ENCODE assay signal across 11 cellular contexts in the genomic region with DNA sequence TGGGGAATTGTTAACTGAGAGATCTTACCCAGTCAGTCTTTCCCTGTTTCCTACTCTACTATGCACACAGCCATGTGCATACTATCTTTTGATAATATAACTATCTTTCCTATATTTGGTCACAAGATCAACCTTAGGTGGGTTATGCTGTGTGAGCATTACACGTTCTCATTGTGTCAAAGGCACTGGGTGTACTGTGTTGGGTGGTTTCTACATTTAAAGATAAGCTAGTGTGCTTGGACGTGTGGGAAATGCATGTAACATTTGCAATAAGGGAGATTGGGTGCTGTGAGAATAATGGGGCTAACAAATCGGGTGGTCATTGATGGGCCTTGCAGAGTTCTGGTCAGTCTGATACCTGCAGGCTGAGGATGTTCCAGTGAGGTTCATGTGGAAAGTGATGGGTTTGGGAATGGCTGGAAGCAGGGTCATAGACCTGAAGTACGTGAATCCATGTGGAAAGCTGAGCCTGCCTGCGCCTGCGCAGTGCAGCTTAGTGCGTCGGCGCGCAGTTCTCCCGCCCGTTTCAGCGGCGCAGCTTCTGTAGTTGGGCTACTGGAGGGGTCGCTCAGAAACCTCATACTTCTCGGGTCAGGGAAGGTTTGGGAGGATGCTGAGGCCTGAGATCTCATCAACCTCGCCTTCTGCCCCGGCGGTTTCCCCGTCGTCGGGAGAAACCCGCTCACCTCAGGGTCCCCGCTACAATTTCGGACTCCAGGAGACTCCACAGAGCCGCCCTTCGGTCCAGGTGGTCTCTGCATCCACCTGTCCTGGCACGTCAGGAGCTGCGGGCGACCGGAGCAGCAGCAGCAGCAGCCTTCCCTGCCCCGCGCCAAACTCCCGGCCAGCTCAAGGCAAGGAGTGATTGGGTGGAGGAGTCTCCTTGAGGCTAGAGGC. TPM values are rescaled to one million over a fixed set of nuclear protein-coding genes. Genes with fewer than 3 reads are reported as not detected.
DNase-seq lines count a peak whose midpoint lies in the region; ATAC-seq and TF ChIP-seq lines count a peak whose summit lies in the region.
"Had no signal": no experiment of that assay in that cellular context is flagged by ENCODE, and none has a peak within 500 bp of the region (broad histone marks: within the 10 kb centered on the region; RNA-seq: fewer than 3 reads in every experiment).

MSH4 (plus strand) TSS at position 507 of the 897 bp plus-strand sequence; CDS start at position 611, 104 bp downstream.

- no peak within 1 kb of the TSS for H3K27ac ChIP-seq in brain microvascular endothelial cell
- H3K27ac ChIP-seq: BLaER1 treated with 17β-estradiol and CSF1 and Interleukin-3, amounts not matched to agents 10 nM and 100 nM; suprapubic skin had no signal

- H3K27me3 ChIP-seq in brain microvascular endothelial cell (replicated peaks) = no peaks in the 10 kb centered on the region
- H3K27me3 ChIP-seq: BLaER1 treated with 17β-estradiol and CSF1 and Interleukin-3, amounts not matched to agents 10 nM and 100 nM; suprapubic skin had no signal

- TF ChIP-seq CTCF in epithelial cell of proximal tubule (conservative IDR thresholded peaks at IDR 0.05; ENCODE audit: low read depth, low read length) = no peak
- TF ChIP-seq CTCF in brain microvascular endothelial cell (IDR thresholded peaks at IDR 0.05; ENCODE audit: low read depth, low read length, missing control alignments) = no peak

- peak within 1 kb of the TSS; percentile 42 for H3K27ac Mint-ChIP-seq in activated T-cell treated with anti-CD3 and anti-CD28 coated beads, Interleukin-2, amount 50 U/mL, for 24 hours

- H3K4me3 Mint-ChIP-seq in activated T-cell treated with anti-CD3 and anti-CD28 coated beads, Interleukin-2, amount 50 U/mL, for 24 hours = no peak within 1 kb of the TSS

- H3K36me3 ChIP-seq in brain microvascular endothelial cell (replicated peaks) = peaks cover 44% of the 10 kb centered on the region

- ATAC-seq in stimulated activated naive CD8-positive, alpha-beta T cell treated with anti-CD3 and anti-CD28 coated beads, Interleukin-15, Interleukin-2, amounts not matched to agents 100 U/mL and 50 U/mL, for 24 hours = peak; percentile 21

- peak; percentile 72 for DNase-seq in activated T-cell treated with anti-CD3 and anti-CD28 coated beads, Interleukin-2, amount 50 U/mL, for 24 hours
- no peak for DNase-seq in activated T-cell treated with anti-CD3 and anti-CD28 coated beads, Interleukin-2, amount 50 U/mL, for 1 hour
- DNase-seq in NCI-H510A (lab: John Stamatoyannopoulos, UW) = peak; percentile 61
- DNase-seq in epithelial cell of proximal tubule (ENCODE audit: low read depth) = no peak
- DNase-seq in stimulated activated naive CD8-positive, alpha-beta T cell treated with anti-CD3 and anti-CD28 coated beads, Interleukin-15, Interleukin-2, amounts not matched to agents 100 U/mL and 50 U/mL, for 24 hours = peak; percentile 56
- no peak for DNase-seq in NCI-H1694 (lab: John Stamatoyannopoulos, UW)
- DNase-seq in brain microvascular endothelial cell = no peak
- DNase-seq in GDM1 (lab: John Stamatoyannopoulos, UW) = no peak
- DNase-seq: NCI-H1694 treated with DMSO at 0.1 percent for 48 hours had no signal

- H3K4me3 ChIP-seq in epithelial cell of proximal tubule (ENCODE audit: low read depth, low read length) (peak within 1 kb of the TSS; percentile 11), brain microvascular endothelial cell (ENCODE audit: low read depth, low read length) (no peak within 1 kb of the TSS)
- H3K4me3 ChIP-seq: BLaER1 treated with 17β-estradiol and CSF1 and Interleukin-3, amounts not matched to agents 10 nM and 100 nM; suprapubic skin had no signal

- peaks cover 24% of the 10 kb centered on the region for H3K4me1 Mint-ChIP-seq in activated T-cell treated with anti-CD3 and anti-CD28 coated beads, Interleukin-2, amount 50 U/mL, for 24 hours (ENCODE audit: low read depth)

- H3K27me3 Mint-ChIP-seq in activated T-cell treated with anti-CD3 and anti-CD28 coated beads, Interleukin-2, amount 50 U/mL, for 24 hours = no peaks in the 10 kb centered on the region

- H3K9me3 Mint-ChIP-seq in activated T-cell treated with anti-CD3 and anti-CD28 coated beads, Interleukin-2, amount 50 U/mL, for 24 hours = no peaks in the 10 kb centered on the region

- in situ Hi-C loops in brain microvascular endothelial cell (cut with HindIII; ENCODE audit: low pct_ligation_motif_present, low sequenced_read_pairs) = no loop called here

- peaks cover 78% of the 10 kb centered on the region for H3K36me3 Mint-ChIP-seq in activated T-cell treated with anti-CD3 and anti-CD28 coated beads, Interleukin-2, amount 50 U/mL, for 24 hours (ENCODE audit: low read depth)

RNA-seq across cellular contexts. Expression of gene MSH4, which starts in this region (rescaled TPM):
- 0.75 TPM in 1 of 2 replicates, not detected in the other for total RNA-seq in epithelial cell of proximal tubule

Comparison
In these comparisons a context has a peak if more than half of its experiments do, and no peak if none do; other contexts are left out.
1. DNase-seq: peak in activated T-cell treated with anti-CD3 and anti-CD28 coated beads, Interleukin-2, amount 50 U/mL, for 24 hours (single experiment), NCI-H510A (single experiment) and stimulated activated naive CD8-positive, alpha-beta T cell treated with anti-CD3 and anti-CD28 coated beads, Interleukin-15, Interleukin-2, amounts not matched to agents 100 U/mL and 50 U/mL, for 24 hours (single experiment); none in activated T-cell treated with anti-CD3 and anti-CD28 coated beads, Interleukin-2, amount 50 U/mL, for 1 hour (single experiment), epithelial cell of proximal tubule (single experiment), NCI-H1694 (single experiment), brain microvascular endothelial cell (single experiment) and GDM1 (single experiment).